In genomic region chr20:62358171-62358719, GRCh38 we compare ENCODE assay signal across 10 cellular contexts. TPM values are rescaled to one million over a fixed set of nuclear protein-coding genes. Genes with fewer than 3 reads are reported as not detected.
A peak's percentile ranks its signal among the peaks of the same experiment; 100 is the strongest.
DNase-seq lines count a peak whose midpoint lies in the region; ATAC-seq and TF ChIP-seq lines count a peak whose summit lies in the region.
"Had no signal": no experiment of that assay in that cellular context is flagged by ENCODE, and none has a peak within 500 bp of the region (broad histone marks: within the 10 kb centered on the region; RNA-seq: fewer than 3 reads in every experiment).

No MANE protein-coding gene starts in this region.

- peak overlapping the region; percentile 81 to 84 for H3K27ac ChIP-seq in left lung
- peak overlapping the region; percentile 94 to 100 for H3K27ac ChIP-seq in thoracic aorta

- TF ChIP-seq CTCF in brain (conservative IDR thresholded peaks at IDR 0.05) (no peak), left lung (IDR thresholded peaks at IDR 0.05) (no peak), thoracic aorta (IDR thresholded peaks at IDR 0.05) (no peak)

- H3K4me1 ChIP-seq in left lung (peaks cover 42 to 91% of the 10 kb centered on the region in 2 donors), thoracic aorta (ENCODE audit: control insufficient read depth in 1 of 2, low read depth in 2 of 2) (peaks cover 82 to 95% of the 10 kb centered on the region in 2 donors)

- no peaks in the 10 kb centered on the region for H3K27me3 ChIP-seq in MG63
- H3K27me3 ChIP-seq in left lung = peaks cover 0 to 15% of the 10 kb centered on the region in 2 donors
- H3K27me3 ChIP-seq in thoracic aorta (replicated peaks; ENCODE audit: insufficient read depth) = no peaks in the 10 kb centered on the region

- H3K9me3 ChIP-seq in MG63 (no peaks in the 10 kb centered on the region), left lung (no peaks in the 10 kb centered on the region), thoracic aorta (no peaks in the 10 kb centered on the region)

- peaks cover 33% of the 10 kb centered on the region for H3K36me3 ChIP-seq in MG63
- peaks cover 0 to 10% of the 10 kb centered on the region in 2 donors for H3K36me3 ChIP-seq in left lung
- H3K36me3 ChIP-seq in thoracic aorta = no peaks in the 10 kb centered on the region

- intact Hi-C loops in left lung (cut with DNase I) = no loop called here

- H3K36me3 Mint-ChIP-seq in brain = no peaks in the 10 kb centered on the region

- ATAC-seq in left lung (peak; percentile 29), thoracic aorta (ENCODE audit: insufficient number of reproducible peaks, low FRiP score, low read depth) (no peak), HG03565 (IDR thresholded peaks at IDR 0.05; ENCODE audit: unreplicated experiment) (no peak)
- no peak for ATAC-seq in stimulated activated naive CD8-positive, alpha-beta T cell treated with anti-CD3 and anti-CD28 coated beads, Interleukin-15, amount 100 ng/mL, for 72 hours

- peak; percentile 96 for DNase-seq in MG63
- DNase-seq in left lung = peak in 1 of 2 donors; percentile 89
- DNase-seq in thoracic aorta (ENCODE audit: low spot score) = no peak
- no peak for DNase-seq in NCI-H446 (lab: John Stamatoyannopoulos, UW)
- no peak for DNase-seq in stimulated activated naive CD4-positive, alpha-beta T cell treated with Interleukin-2 at 50 U/mL for 16 hours (lab: John Stamatoyannopoulos, UW)
- DNase-seq in stimulated activated naive CD8-positive, alpha-beta T cell treated with anti-CD3 and anti-CD28 coated beads, Interleukin-15, amount 100 ng/mL, for 72 hours = no peak
- DNase-seq: activated CD4-positive, CD25-positive, alpha-beta regulatory T cell treated with anti-CD3 and anti-CD28 coated beads, Interleukin-2, amount 50 U/mL, for 72 hours; anterior cingulate cortex had no signal

- H3K27me3 Mint-ChIP-seq in brain = no peaks in the 10 kb centered on the region
- peaks cover 24% of the 10 kb centered on the region for H3K27me3 Mint-ChIP-seq in stimulated activated naive CD8-positive, alpha-beta T cell treated with anti-CD3 and anti-CD28 coated beads, Interleukin-15, amount 100 ng/mL, for 72 hours

- no peak overlapping the region for H3K4me3 Mint-ChIP-seq in brain
- H3K4me3 Mint-ChIP-seq in stimulated activated naive CD8-positive, alpha-beta T cell treated with anti-CD3 and anti-CD28 coated beads, Interleukin-15, amount 100 ng/mL, for 72 hours = no peak overlapping the region

- peak overlapping the region in 4 of 5 experiments; percentile 31 to 72 (median 43) for H3K27ac Mint-ChIP-seq in brain
- H3K27ac Mint-ChIP-seq in stimulated activated naive CD8-positive, alpha-beta T cell treated with anti-CD3 and anti-CD28 coated beads, Interleukin-15, amount 100 ng/mL, for 72 hours = no peak overlapping the region

- peaks cover 42% of the 10 kb centered on the region for H3K4me1 Mint-ChIP-seq in brain
- no peaks in the 10 kb centered on the region for H3K4me1 Mint-ChIP-seq in stimulated activated naive CD8-positive, alpha-beta T cell treated with anti-CD3 and anti-CD28 coated beads, Interleukin-15, amount 100 ng/mL, for 72 hours

- H3K4me3 ChIP-seq in MG63 (no peak overlapping the region), left lung (peak overlapping the region in 1 of 2 donors; percentile 13), thoracic aorta (peak overlapping the region; percentile 69)

- H3K9me3 Mint-ChIP-seq in brain = no peaks in the 10 kb centered on the region
- no peaks in the 10 kb centered on the region for H3K9me3 Mint-ChIP-seq in stimulated activated naive CD8-positive, alpha-beta T cell treated with anti-CD3 and anti-CD28 coated beads, Interleukin-15, amount 100 ng/mL, for 72 hours

RNA-seq across cellular contexts. Expression of gene LAMA5, which starts 8.9 kb away (rescaled TPM):
- total RNA-seq in MG63 (2014; rRNA removed; shearing (Covaris generic); ENCODE audit: low replicate concordance) = 12.8 and 22.2 TPM in 2 replicates
- polyA plus RNA-seq in brain (ENCODE audit: insufficient read depth, low read depth, low replicate concordance) = 17.5 TPM
- total RNA-seq in left lung (100 to 1,000 TPM; 222 to 267 TPM), thoracic aorta (100 to 1,000 TPM; 289 to 333 TPM)

RNA-seq across cellular contexts. Expression of gene RPS21, which starts 28.7 kb away (rescaled TPM):
- total RNA-seq in MG63 (2014; rRNA removed; shearing (Covaris generic); ENCODE audit: low replicate concordance) = 2,164 and 3,269 TPM in 2 replicates
- polyA plus RNA-seq in brain (ENCODE audit: insufficient read depth, low read depth, low replicate concordance) = 5,928 TPM
- total RNA-seq in left lung (1,000 to 10,000 TPM; 1,004 to 1,135 TPM), thoracic aorta (1,000 to 10,000 TPM; 1,025 to 2,724 TPM)

RNA-seq across cellular contexts. Expression of gene CABLES2, which starts 48.8 kb away (rescaled TPM):
- 1.3 and 6.0 TPM in 2 replicates for total RNA-seq in MG63 (2014; rRNA removed; shearing (Covaris generic); ENCODE audit: low replicate concordance)
- 12.0 TPM for polyA plus RNA-seq in brain (ENCODE audit: insufficient read depth, low read depth, low replicate concordance)
- 1 to 10 TPM; 4.1 to 6.3 TPM for total RNA-seq in left lung
- total RNA-seq in thoracic aorta = 1 to 10 TPM; 2.1 to 9.2 TPM

RNA-seq across cellular contexts. Expression of gene ADRM1, which starts 55.4 kb away (rescaled TPM):
- 264 and 328 TPM in 2 replicates for total RNA-seq in MG63 (2014; rRNA removed; shearing (Covaris generic); ENCODE audit: low replicate concordance)
- 170 TPM for polyA plus RNA-seq in brain (ENCODE audit: insufficient read depth, low read depth, low replicate concordance)
- total RNA-seq in left lung (10 to 100 TPM; 60.1 to 96.9 TPM), thoracic aorta (100 to 1,000 TPM in 1 of 2 donors, 10 to 100 TPM in 1; 98.8 to 113 TPM)

Comparison
In these comparisons a context has a peak if more than half of its experiments do, and no peak if none do; other contexts are left out.
1. H3K27ac Mint-ChIP-seq: peak in brain (4 of 5); none in stimulated activated naive CD8-positive, alpha-beta T cell treated with anti-CD3 and anti-CD28 coated beads, Interleukin-15, amount 100 ng/mL, for 72 hours (0 of 2).